23 cellular contexts compared by ENCODE assay signal in genomic region chr2:3602553-3603339, GRCh38. TPM values are rescaled to one million over a fixed set of nuclear protein-coding genes. Genes with fewer than 3 reads are reported as not detected.
DNase-seq lines count a peak whose midpoint lies in the region; ATAC-seq and TF ChIP-seq lines count a peak whose summit lies in the region.
"Had no signal": no experiment of that assay in that cellular context is flagged by ENCODE, and none has a peak within 500 bp of the region (broad histone marks: within the 10 kb centered on the region; RNA-seq: fewer than 3 reads in every experiment).

No MANE protein-coding gene starts in this region.

- H3K27me3 ChIP-seq in SJCRH30 (no peaks in the 10 kb centered on the region; the same call in 1 of the 2 replicates), liver (ENCODE audit: control insufficient read depth in 4 of 4, insufficient read depth in 4 of 4, low read length in 3 of 4) (no peaks in the 10 kb centered on the region)
- H3K27me3 ChIP-seq: colonic mucosa, upper lobe of right lung had no signal

- H3K9me3 ChIP-seq in SJCRH30 (replicated peaks), result no peaks in the 10 kb centered on the region
- H3K9me3 ChIP-seq in liver (ENCODE audit: control insufficient read depth in 4 of 4, low read length in 3 of 4), result no peaks in the 10 kb centered on the region
- H3K9me3 ChIP-seq: colonic mucosa, upper lobe of right lung had no signal

- H3K9ac ChIP-seq in liver (ENCODE audit: low read depth in 1 of 2, low read length in 2 of 2), result no peak overlapping the region

- H3K4me1 Mint-ChIP-seq in Calu3 (ENCODE audit: low read depth, unreplicated experiment), result peaks cover 16% of the 10 kb centered on the region

- H3K4me3 ChIP-seq in SJCRH30, result peak overlapping the region; percentile 7
- no peak overlapping the region for H3K4me3 ChIP-seq in liver (ENCODE audit: low read depth in 1 of 3, low read length in 3 of 3)
- H3K4me3 ChIP-seq: colonic mucosa, upper lobe of right lung had no signal

- H3K4me1 ChIP-seq in SJCRH30 (no peaks in the 10 kb centered on the region), liver (ENCODE audit: control insufficient read depth in 4 of 4, insufficient read depth in 4 of 4, low read length in 3 of 4) (peaks cover 3 to 34% (median 22%) of the 10 kb centered on the region in 4 donors)
- H3K4me1 ChIP-seq: colonic mucosa, upper lobe of right lung had no signal

- 63% methylated on average over 25 of the region's 25 CpGs for WGBS in liver

- ATAC-seq in GM19467 (IDR thresholded peaks at IDR 0.05; ENCODE audit: unreplicated experiment), result no peak
- ATAC-seq: upper lobe of right lung had no signal

- TF ChIP-seq CTCF in liver (IDR thresholded peaks at IDR 0.05; ENCODE audit: low read depth, low read length, missing input control) (no peak), Calu3 (IDR thresholded peaks at IDR 0.05; ENCODE audit: unreplicated experiment) (no peak)

- CTCF ChIA-PET in Calu3 (lab: Charles Lee), result no interaction called here

- H3K9me3 Mint-ChIP-seq in Calu3 (ENCODE audit: low read depth, unreplicated experiment), result no peaks in the 10 kb centered on the region
- H3K9me3 Mint-ChIP-seq: activated naive CD4-positive, alpha-beta T cell treated with anti-CD3 and anti-CD28 coated beads for 36 hours had no signal

- no peak for TF ChIP-seq RAD21 in liver (IDR thresholded peaks at IDR 0.05)

- DNase-seq in D341Med (ENCODE audit: low spot score) (peak; percentile 13), SJCRH30 (peak; percentile 41 to 45), posterior vena cava (ENCODE audit: low spot score) (peak; percentile 81), NCI-H2081 (lab: John Stamatoyannopoulos, UW) (no peak), Calu3 (no peak)
- DNase-seq: activated naive CD4-positive, alpha-beta T cell treated with anti-CD3 and anti-CD28 coated beads for 36 hours; colonic mucosa; effector memory CD4-positive, alpha-beta T cell; erythroblast; Karpas-422; mammary epithelial cell; nucleus accumbens; stimulated activated CD4-positive, alpha-beta T cell treated with anti-CD3 and anti-CD28 coated beads, Interleukin-2, amount 100 ng/mL, for 48 hours; substantia nigra; upper lobe of right lung had no signal

- peaks cover 34% of the 10 kb centered on the region for H3K27me3 Mint-ChIP-seq in Calu3 (ENCODE audit: unreplicated experiment)

- no TSS peak for BruUV-seq in Calu3 (replicated peaks; lab: Mats Ljungman, UMichigan)

- H3K27ac Mint-ChIP-seq in Calu3 (ENCODE audit: unreplicated experiment), result no peak overlapping the region
- H3K27ac Mint-ChIP-seq: activated naive CD4-positive, alpha-beta T cell treated with anti-CD3 and anti-CD28 coated beads for 36 hours had no signal

- no peaks in the 10 kb centered on the region for H3K36me3 ChIP-seq in SJCRH30
- no peaks in the 10 kb centered on the region for H3K36me3 ChIP-seq in liver (ENCODE audit: control insufficient read depth in 4 of 4, insufficient read depth in 3 of 4, low read depth in 1 of 4, low read length in 3 of 4)
- H3K36me3 ChIP-seq: colonic mucosa, upper lobe of right lung had no signal

- no peak overlapping the region for H3K27ac ChIP-seq in SJCRH30
- H3K27ac ChIP-seq in liver (ENCODE audit: low read depth in 1 of 2, low read length in 2 of 2), result peak overlapping the region; percentile 37 to 69
- H3K27ac ChIP-seq: colonic mucosa, HL-60, upper lobe of right lung had no signal

- H3K36me3 Mint-ChIP-seq in Calu3 (ENCODE audit: insufficient read depth, unreplicated experiment), result peaks cover 18% of the 10 kb centered on the region
- H3K36me3 Mint-ChIP-seq: CD14-positive monocyte had no signal

- H3K4me3 Mint-ChIP-seq in Calu3 (ENCODE audit: low read depth, unreplicated experiment), result no peak overlapping the region
- H3K4me3 Mint-ChIP-seq: activated naive CD4-positive, alpha-beta T cell treated with anti-CD3 and anti-CD28 coated beads for 36 hours; CD14-positive monocyte had no signal

- intact Hi-C loops in posterior vena cava (cut with DNase I), result no loop called here
- intact Hi-C loops in Calu3 (cut with micrococcal nuclease; ENCODE audit: unreplicated experiment), result no loop called here

TF ChIP-seq in liver, 16 proteins besides CTCF, POLR2A, EP300 and RAD21:
- peak; percentile 46 for TF ChIP-seq NR2F2 (IDR thresholded peaks at IDR 0.05)
- no peak for TF ChIP-seq ZBTB33 (IDR thresholded peaks at IDR 0.05)
- no peak for TF ChIP-seq JUND (IDR thresholded peaks at IDR 0.05)
- peak; percentile 65 for TF ChIP-seq YY1 (IDR thresholded peaks at IDR 0.05)
- no peak for TF ChIP-seq ATF3 (IDR thresholded peaks at IDR 0.05)
- TF ChIP-seq RXRA (IDR thresholded peaks at IDR 0.05), result no peak
- TF ChIP-seq SP1 (IDR thresholded peaks at IDR 0.05), result no peak
- TF ChIP-seq FOXA1 (IDR thresholded peaks at IDR 0.05), result no peak
- TF ChIP-seq MAX (IDR thresholded peaks at IDR 0.05), result peak; percentile 37
- TF ChIP-seq HNF4G (IDR thresholded peaks at IDR 0.05), result no peak
- no peak for TF ChIP-seq EGR1 (IDR thresholded peaks at IDR 0.05; ENCODE audit: low read depth in 2 of 2)
- TF ChIP-seq REST (IDR thresholded peaks at IDR 0.05), result no peak
- TF ChIP-seq GABPA (IDR thresholded peaks at IDR 0.05 in 1 of 2, conservative IDR thresholded peaks at IDR 0.05 in 1 of 2), result no peak
- TF ChIP-seq TAF1 (conservative IDR thresholded peaks at IDR 0.05), result no peak
- no peak for TF ChIP-seq FOXA2 (IDR thresholded peaks at IDR 0.05)
- peak in 1 of 2 donors; percentile 8 for TF ChIP-seq HNF4A (conservative IDR thresholded peaks at IDR 0.05)

RNA-seq across cellular contexts. Expression of gene COLEC11, which starts 7.8 kb away (rescaled TPM):
- total RNA-seq in SJCRH30 (2014; rRNA removed; shearing (Covaris generic)), result 0.20 and 0.51 TPM in 2 replicates
- total RNA-seq in liver, result 10 to 100 TPM; 31.0 to 62.7 TPM
- 100 to 1,000 TPM in 1 of 2 donors, 10 to 100 TPM in 1; 79.1 to 100 TPM for polyA plus RNA-seq in liver
- total RNA-seq in posterior vena cava, result 1 to 10 TPM in 1 of 2 donors, under 1 TPM in 1; 0.71 to 3.8 TPM
- not detected in 2 replicates for total RNA-seq in Calu3 (2022)
- total RNA-seq: kidney epithelial cell, mammary epithelial cell had no signal
- polyA plus RNA-seq: CD14-positive monocyte, mammary epithelial cell had no signal

RNA-seq across cellular contexts. Expression of gene RPS7, which starts 27.7 kb away (rescaled TPM):
- total RNA-seq in SJCRH30 (2014; rRNA removed; shearing (Covaris generic)), result 3,864 and 4,028 TPM in 2 replicates
- 100 to 1,000 TPM; 523 to 852 TPM for total RNA-seq in liver
- 100 to 1,000 TPM; 315 to 610 TPM for polyA plus RNA-seq in liver
- 1,000 to 10,000 TPM; 1,084 to 1,219 TPM for total RNA-seq in posterior vena cava
- 1,135 and 1,226 TPM in 2 replicates for total RNA-seq in Calu3 (2022)

RNA-seq across cellular contexts. Expression of gene RNASEH1, which starts 44.6 kb away (rescaled TPM):
- 43.0 and 43.9 TPM in 2 replicates for total RNA-seq in SJCRH30 (2014; rRNA removed; shearing (Covaris generic))
- total RNA-seq in liver (10 to 100 TPM; 10.2 to 18.7 TPM), posterior vena cava (10 to 100 TPM; 20.7 to 23.9 TPM), Calu3 (2022) (29.8 and 30.2 TPM in 2 replicates)
- 10 to 100 TPM; 12.0 to 13.8 TPM for polyA plus RNA-seq in liver

RNA-seq across cellular contexts. Expression of gene ALLC, which starts 55.3 kb away (rescaled TPM):
- total RNA-seq in SJCRH30 (2014; rRNA removed; shearing (Covaris generic)), result not detected in 2 replicates
- 1 to 10 TPM in 1 of 2 donors, under 1 TPM in 1; 0.14 to 1.3 TPM for total RNA-seq in liver
- polyA plus RNA-seq in liver, result 1 to 10 TPM in 1 of 2 donors, under 1 TPM in 1; 0.09 to 1.4 TPM
- not detected for total RNA-seq in posterior vena cava
- not detected in 2 replicates for total RNA-seq in Calu3 (2022)
- total RNA-seq: activated naive CD4-positive, alpha-beta T cell treated with anti-CD3 and anti-CD28 coated beads for 36 hours; bronchial epithelial cell; colonic mucosa; mammary epithelial cell; NCI-H460; T-helper 2 cell treated with Interferon-gamma antibody and Interleukin-4, amounts not matched to agents 100 ng/mL and 5 ng/mL, for 36 hours; upper lobe of right lung had no signal
- polyA plus RNA-seq: CD14-positive monocyte, mammary epithelial cell had no signal

Comparison
In these comparisons a context has a peak if more than half of its experiments do, and no peak if none do; other contexts are left out.
1. DNase-seq: peak in D341Med (single experiment), SJCRH30 (2 of 2) and posterior vena cava (single experiment); none in NCI-H2081 (0 of 2) and Calu3 (single experiment).
2. RNA of gene COLEC11, which starts 7.8 kb away (total RNA-seq): 31.0 to 62.7 TPM in liver; 0.71 to 3.8 TPM in posterior vena cava, 0.20 to 0.51 TPM in SJCRH30 and not detected in Calu3; every median in the first group is over 4 times any median in the second.